Comparison of ENCODE assay signal across 8 cellular contexts in genomic region chr14:23989734-23990445, GRCh38. TPM values are rescaled to one million over a fixed set of nuclear protein-coding genes. Genes with fewer than 3 reads are reported as not detected.
DNase-seq lines count a peak whose midpoint lies in the region; ATAC-seq and TF ChIP-seq lines count a peak whose summit lies in the region.
"Not testable (repeated sequence)": the region's sequence is repeated elsewhere in the genome, so short reads cannot be mapped to it uniquely, and the experiment has no call there.

No MANE protein-coding gene starts in this region.

- H3K4me3 Mint-ChIP-seq in natural killer cell treated with Interleukin-12 subunit alpha and Interleukin-12 subunit beta and Interleukin-15 and Interleukin-18, amount 100 ng/mL, for 72 hours: peak overlapping the region; percentile 82

- not testable (repeated sequence) for TF ChIP-seq RAD21 in SK-N-SH (IDR thresholded peaks at IDR 0.05; ENCODE audit: low read length)

- CTCF ChIA-PET in SK-N-SH (lab: Yijun Ruan, JAX): not testable (repeated sequence)

- H3K9me2 ChIP-seq in SK-N-SH: not testable (repeated sequence)

- not testable (repeated sequence) for H3F3A ChIP-seq in SK-N-SH (replicated peaks; ENCODE audit: insufficient read depth)

- H3K27ac ChIP-seq in SK-N-SH (ENCODE audit: low read depth in 2 of 2, low read length in 1 of 2): not testable (repeated sequence)
- peak overlapping the region in 2 of 5 donors; percentile 80 to 85 for H3K27ac ChIP-seq in stomach

- POLR2A ChIA-PET in SK-N-SH (lab: Yijun Ruan, JAX): not testable (repeated sequence)

- H3K27me3 ChIP-seq in SK-N-SH (ENCODE audit: insufficient read depth); stomach: not testable (repeated sequence)

- H3K4me1 Mint-ChIP-seq in natural killer cell treated with Interleukin-12 subunit alpha and Interleukin-12 subunit beta and Interleukin-15 and Interleukin-18, amount 100 ng/mL, for 72 hours (ENCODE audit: low read depth in 2 of 2): peaks cover 26 to 33% of the 10 kb centered on the region in 2 donors

- not testable (repeated sequence) for H3K9me3 Mint-ChIP-seq in activated naive CD4-positive, alpha-beta T cell treated with anti-CD3 and anti-CD28 coated beads, Interleukin-2, amount 50 U/mL, for 72 hours; natural killer cell treated with Interleukin-12 subunit alpha and Interleukin-12 subunit beta and Interleukin-15 and Interleukin-18, amount 100 ng/mL, for 72 hours

- not testable (repeated sequence) for H4K20me1 ChIP-seq in SK-N-SH (ENCODE audit: insufficient read depth)

- H3K9ac ChIP-seq in SK-N-SH: not testable (repeated sequence)

- H3K36me3 ChIP-seq in SK-N-SH (replicated peaks in 1 of 2; ENCODE audit: control insufficient read depth in 1 of 2, insufficient read depth in 2 of 2, low read length in 1 of 2); stomach: not testable (repeated sequence)

- H3K79me2 ChIP-seq in SK-N-SH (ENCODE audit: insufficient read depth): not testable (repeated sequence)

- not testable (repeated sequence) for H3K4me1 ChIP-seq in SK-N-SH (ENCODE audit: control insufficient read depth in 1 of 2, insufficient read depth in 2 of 2, low read depth in 1 of 2, low read length in 1 of 2)
- H3K4me1 ChIP-seq in stomach: peaks cover 0 to 47% (median 35%) of the 10 kb centered on the region in 4 donors

- not testable (repeated sequence) for TF ChIP-seq CTCF in SK-N-SH (IDR thresholded peaks at IDR 0.05); stomach (IDR thresholded peaks at IDR 0.05)

- H3K9me3 ChIP-seq in SK-N-SH, stomach: not testable (repeated sequence)

- H3K4me3 ChIP-seq in SK-N-SH (ENCODE audit: low read depth in 2 of 2, low read length in 1 of 2); stomach: not testable (repeated sequence)

- H3K4me2 ChIP-seq in SK-N-SH: not testable (repeated sequence)

- DNase-seq in DMS 273 treated with DMSO at 0.1 percent for 48 hours (lab: John Stamatoyannopoulos, UW) (peak; percentile 43), NCI-H1092 treated with DMSO at 0.1 percent for 48 hours (lab: John Stamatoyannopoulos, UW) (peak; percentile 10), SK-N-SH (peak; percentile 36), globus pallidus (ENCODE audit: low spot score) (peak; percentile 54), stomach (peak; percentile 87)
- not testable (repeated sequence) for DNase-seq in activated naive CD4-positive, alpha-beta T cell treated with anti-CD3 and anti-CD28 coated beads, Interleukin-2, amount 50 U/mL, for 72 hours (ENCODE audit: low spot score in 2 of 2); natural killer cell treated with Interleukin-12 subunit alpha and Interleukin-12 subunit beta and Interleukin-15 and Interleukin-18, amount 100 ng/mL, for 72 hours (ENCODE audit: low spot score)

- TF ChIP-seq POLR2A in stomach (IDR thresholded peaks at IDR 0.05): not testable (repeated sequence)

- H3K27ac Mint-ChIP-seq in activated naive CD4-positive, alpha-beta T cell treated with anti-CD3 and anti-CD28 coated beads, Interleukin-2, amount 50 U/mL, for 72 hours: peak overlapping the region in 1 of 2 donors; percentile 89
- H3K27ac Mint-ChIP-seq in natural killer cell treated with Interleukin-12 subunit alpha and Interleukin-12 subunit beta and Interleukin-15 and Interleukin-18, amount 100 ng/mL, for 72 hours: peak overlapping the region; percentile 84

- H3K27me3 Mint-ChIP-seq in natural killer cell treated with Interleukin-12 subunit alpha and Interleukin-12 subunit beta and Interleukin-15 and Interleukin-18, amount 100 ng/mL, for 72 hours: not testable (repeated sequence)

- H2AFZ ChIP-seq in SK-N-SH (ENCODE audit: low read depth): not testable (repeated sequence)

- 85% methylated on average over 14 of the region's 21 CpGs for WGBS in SK-N-SH (ENCODE audit: low lambda C conversion rate)
- 44 to 62% (median 50%) methylated on average over 6 to 21 of the region's 21 CpGs for WGBS in stomach, 5 donors

- intact Hi-C loops in stomach (cut with DNase I; ENCODE audit: low total_unique reads): not testable (repeated sequence)

- H3K36me3 Mint-ChIP-seq in activated naive CD4-positive, alpha-beta T cell treated with anti-CD3 and anti-CD28 coated beads, Interleukin-2, amount 50 U/mL, for 72 hours: peaks cover 0 to 17% of the 10 kb centered on the region in 2 donors
- H3K36me3 Mint-ChIP-seq in natural killer cell treated with Interleukin-12 subunit alpha and Interleukin-12 subunit beta and Interleukin-15 and Interleukin-18, amount 100 ng/mL, for 72 hours: not testable (repeated sequence)

- TF ChIP-seq EP300 in SK-N-SH (IDR thresholded peaks at IDR 0.05; ENCODE audit: borderline replicate concordance in 1 of 2, low read depth in 1 of 2, low read length in 1 of 2); stomach (IDR thresholded peaks at IDR 0.05): not testable (repeated sequence)

- peak; percentile 50 for ATAC-seq in GM19455 (IDR thresholded peaks at IDR 0.05; ENCODE audit: unreplicated experiment)
- peak; percentile 27 to 44 for ATAC-seq in activated naive CD4-positive, alpha-beta T cell treated with anti-CD3 and anti-CD28 coated beads, Interleukin-2, amount 50 U/mL, for 72 hours
- peak in 1 of 2 donors; percentile 75 for ATAC-seq in natural killer cell treated with Interleukin-12 subunit alpha and Interleukin-12 subunit beta and Interleukin-15 and Interleukin-18, amount 100 ng/mL, for 72 hours

RNA-seq across cellular contexts. Expression of gene DHRS4L2, which starts 1.2 kb away (rescaled TPM):
- 12.1 and 14.6 TPM in 2 replicates for polyA plus RNA-seq in SK-N-SH (2012; rRNA removed)
- polyA plus RNA-seq in SK-N-SH (2012; cell fraction: cytosol; rRNA removed): 11.7 and 12.5 TPM in 2 replicates
- 11.5 and 18.5 TPM in 2 replicates for polyA plus RNA-seq in SK-N-SH (2012; cell fraction: nucleus; rRNA removed)
- total RNA-seq in activated naive CD4-positive, alpha-beta T cell treated with anti-CD3 and anti-CD28 coated beads, Interleukin-2, amount 50 U/mL, for 72 hours: 10 to 100 TPM; 13.5 to 22.1 TPM
- 10 to 100 TPM; 13.7 to 16.5 TPM for total RNA-seq in natural killer cell treated with Interleukin-12 subunit alpha and Interleukin-12 subunit beta and Interleukin-15 and Interleukin-18, amount 100 ng/mL, for 72 hours
- total RNA-seq in stomach: 10 to 100 TPM in 3 of 5 donors, 1 to 10 TPM in 1, not detected in 1; 9.7 to 44.2 (median 26.9) TPM
- polyA plus RNA-seq in stomach: 10 to 100 TPM; 27.5 to 64.0 (median 44.3) TPM

RNA-seq across cellular contexts. Expression of gene DHRS4, which starts 36.3 kb away (rescaled TPM):
- polyA plus RNA-seq in SK-N-SH (2012; rRNA removed) (42.3 and 50.5 TPM in 2 replicates), stomach (10 to 100 TPM; 39.4 to 58.0 (median 57.7) TPM)
- polyA plus RNA-seq in SK-N-SH (2012; cell fraction: cytosol; rRNA removed): 42.3 and 44.4 TPM in 2 replicates
- 25.7 and 35.3 TPM in 2 replicates for polyA plus RNA-seq in SK-N-SH (2012; cell fraction: nucleus; rRNA removed)
- total RNA-seq in activated naive CD4-positive, alpha-beta T cell treated with anti-CD3 and anti-CD28 coated beads, Interleukin-2, amount 50 U/mL, for 72 hours: 10 to 100 TPM; 14.8 to 17.6 TPM
- total RNA-seq in natural killer cell treated with Interleukin-12 subunit alpha and Interleukin-12 subunit beta and Interleukin-15 and Interleukin-18, amount 100 ng/mL, for 72 hours: 10 to 100 TPM; 12.3 to 19.0 TPM
- total RNA-seq in stomach: 100 to 1,000 TPM in 1 of 5 donors, 10 to 100 TPM in 4; 29.0 to 114 (median 34.4) TPM
